Comparison of ENCODE assay signal across 1 cellular context in genomic region chr11:45771942-45772522, GRCh38.
TF ChIP-seq lines count a peak whose summit lies in the region.

No MANE protein-coding gene starts in this region.

TF ChIP-seq in HepG2, 621 proteins besides CTCF, POLR2A, EP300 and RAD21 (continued from another document):
- TF ChIP-seq TFAP4 (IDR thresholded peaks at IDR 0.05; ENCODE audit: borderline replicate concordance, low read depth) (peak; percentile 36; the same call in 1 of the 2 replicates), GATAD1 (CRISPR knock-in tag; IDR thresholded peaks at IDR 0.05) (0 out of 2 replicates have a peak, but pooled peaks have one; percentile 18), POGK (CRISPR knock-in tag; conservative IDR thresholded peaks at IDR 0.05) (0 out of 2 replicates have a peak, but pooled peaks have one; percentile 5), NFKB2 (CRISPR knock-in tag; IDR thresholded peaks at IDR 0.05; ENCODE audit: borderline replicate concordance) (peak; percentile 25; the same call in 1 of the 2 replicates), ERF (CRISPR knock-in tag; IDR thresholded peaks at IDR 0.05) (no peak), ZNF652 (CRISPR knock-in tag; IDR thresholded peaks at IDR 0.05; ENCODE audit: borderline replicate concordance, low read depth) (no peak), STAG1 (CRISPR knock-in tag; IDR thresholded peaks at IDR 0.05) (peak; percentile 89), KDM3A (CRISPR knock-in tag; IDR thresholded peaks at IDR 0.05; ENCODE audit: low read depth) (0 out of 2 replicates have a peak, but pooled peaks have one; percentile 48), HNRNPLL (IDR thresholded peaks at IDR 0.05; ENCODE audit: low read depth, low read length, poor library complexity, severe bottlenecking) (peak; percentile 37), THAP9 (CRISPR knock-in tag; IDR thresholded peaks at IDR 0.05; ENCODE audit: borderline replicate concordance) (0 out of 2 replicates have a peak, but pooled peaks have one; percentile 22), PATZ1 (CRISPR knock-in tag; IDR thresholded peaks at IDR 0.05) (0 out of 2 replicates have a peak, but pooled peaks have one; percentile 36), ZBTB26 (CRISPR knock-in tag; IDR thresholded peaks at IDR 0.05; ENCODE audit: borderline replicate concordance) (no peak), ZFP91 (CRISPR knock-in tag; IDR thresholded peaks at IDR 0.05; ENCODE audit: borderline replicate concordance) (peak; percentile 41; the same call in 1 of the 2 replicates), ZNF784 (CRISPR knock-in tag; IDR thresholded peaks at IDR 0.05; ENCODE audit: borderline replicate concordance) (peak; percentile 45; the same call in 1 of the 2 replicates), ZFX (CRISPR knock-in tag; IDR thresholded peaks at IDR 0.05; ENCODE audit: low read depth) (peak; percentile 36; the same call in 1 of the 2 replicates), ZNF687 (CRISPR knock-in tag; IDR thresholded peaks at IDR 0.05) (peak; percentile 61), ZEB1 (IDR thresholded peaks at IDR 0.05; ENCODE audit: insufficient replicate concordance, low read depth) (no peak), ELF1 (CRISPR knock-in tag; IDR thresholded peaks at IDR 0.05) (0 out of 2 replicates have a peak, but pooled peaks have one; percentile 16)
